In genomic region chr1:154773551-154773950, GRCh38 we compare ENCODE assay signal across 25 cellular contexts.
A peak's percentile ranks its signal among the peaks of the same experiment; 100 is the strongest.
DNase-seq lines count a peak whose midpoint lies in the region; ATAC-seq and TF ChIP-seq lines count a peak whose summit lies in the region.
"Had no signal": no experiment of that assay in that cellular context is flagged by ENCODE, and none has a peak within 500 bp of the region (broad histone marks: within the 10 kb centered on the region; RNA-seq: fewer than 3 reads in every experiment).

No MANE protein-coding gene starts in this region.

- no peaks in the 10 kb centered on the region for H4K20me1 ChIP-seq in BLaER1

- H3K36me3 Mint-ChIP-seq in brain (peaks cover 11% of the 10 kb centered on the region), WTC11 (no peaks in the 10 kb centered on the region)

- DNase-seq in NCI-H187 (lab: John Stamatoyannopoulos, UW) = peak; percentile 57 to 79
- DNase-seq in psoas muscle = no peak
- no peak for DNase-seq in WTC11 (ENCODE audit: low spot score)
- DNase-seq in NCI-H1694 (lab: John Stamatoyannopoulos, UW) = no peak
- DNase-seq in HPDE6-E6E7 (ENCODE audit: extremely low spot score) = no peak
- DNase-seq: activated CD4-positive, alpha-beta T cell treated with anti-CD3 and anti-CD28 coated beads, Interleukin-2, amount 10 ng/mL, durations not matched to agents 24 days and 14 days; activated naive CD8-positive, alpha-beta T cell treated with anti-CD3 and anti-CD28 coated beads, Interleukin-2, amount 50 U/mL, for 24 hours; activated T-cell treated with anti-CD3 and anti-CD28 coated beads, Interleukin-2, amount 50 U/mL, for 24 hours; effector CD4-positive, alpha-beta T cell; lower lobe of right lung; NCI-H1105; NCI-H2081 treated with DMSO at 0.1 percent for 48 hours; NCI-H526; right lobe of liver; SHP77; WERI-Rb-1 had no signal

- H3K27ac ChIP-seq in BLaER1 = no peak overlapping the region
- H3K27ac ChIP-seq in psoas muscle = no peak overlapping the region
- H3K27ac ChIP-seq: epithelial cell of prostate, lower lobe of right lung, right lobe of liver, tibial nerve, WERI-Rb-1 had no signal

- CTCF ChIA-PET in WTC11 (lab: Charles Lee) = interaction anchor here (0.7 to 1.9 kb wide), 5 partner anchors 12 to 106 kb away, joined by 3 to 6 read pairs (median 4); no protein-coding TSS in a partner anchor

- H3K27me3 ChIP-seq in BLaER1 = no peaks in the 10 kb centered on the region
- no peaks in the 10 kb centered on the region for H3K27me3 ChIP-seq in psoas muscle (ENCODE audit: insufficient read depth in 3 of 3, low read length in 2 of 3)
- H3K27me3 ChIP-seq: right lobe of liver had no signal

- peak overlapping the region; percentile 53 for H3K4me2 ChIP-seq in BLaER1

- intact Hi-C loops in psoas muscle (cut with DNase I) = no loop called here

- H3K9me3 ChIP-seq in BLaER1 (no peaks in the 10 kb centered on the region), psoas muscle (no peaks in the 10 kb centered on the region)
- H3K9me3 ChIP-seq: HAP-1, lower lobe of right lung, right lobe of liver had no signal

- no peak overlapping the region for H3K4me3 ChIP-seq in BLaER1
- H3K4me3 ChIP-seq in psoas muscle = no peak overlapping the region
- H3K4me3 ChIP-seq: HAP-1, lower lobe of right lung, right lobe of liver, tibial nerve had no signal

- H3K27ac Mint-ChIP-seq in brain = peak overlapping the region; percentile 50 to 93 (median 92)
- H3K27ac Mint-ChIP-seq in WTC11 = no peak overlapping the region
- H3K27ac Mint-ChIP-seq: activated CD4-positive, alpha-beta T cell treated with anti-CD3 and anti-CD28 coated beads, Interleukin-2, amount 10 ng/mL, durations not matched to agents 24 days and 14 days; activated naive CD8-positive, alpha-beta T cell treated with anti-CD3 and anti-CD28 coated beads, Interleukin-2, amount 50 U/mL, for 24 hours; activated T-cell treated with anti-CD3 and anti-CD28 coated beads, Interleukin-2, amount 50 U/mL, for 24 hours; B cell; nephron; stimulated activated naive CD8-positive, alpha-beta T cell treated with anti-CD3 and anti-CD28 coated beads, Interleukin-15, Interleukin-2, amounts not matched to agents 100 ng/mL and 50 ng/mL, for 24 hours had no signal

- 9 to 36% (median 19%) methylated on average over 2 of the region's 2 CpGs for WGBS in psoas muscle, 3 donors

- peaks cover 22% of the 10 kb centered on the region for H3K4me1 ChIP-seq in BLaER1
- no peaks in the 10 kb centered on the region for H3K4me1 ChIP-seq in psoas muscle
- H3K4me1 ChIP-seq: lower lobe of right lung, right lobe of liver, tibial nerve had no signal

- H3K36me3 ChIP-seq in BLaER1 (no peaks in the 10 kb centered on the region), psoas muscle (ENCODE audit: insufficient read depth in 1 of 2, low read depth in 1 of 2) (peaks cover 0 to 43% of the 10 kb centered on the region in 2 donors)
- H3K36me3 ChIP-seq: HAP-1, lower lobe of right lung, right lobe of liver, tibial nerve, WERI-Rb-1 had no signal

- no peak overlapping the region for H3K9ac ChIP-seq in BLaER1

- H3K4me3 Mint-ChIP-seq in brain (peak overlapping the region in 2 of 5 experiments; percentile 5 to 16), WTC11 (no peak overlapping the region)
- H3K4me3 Mint-ChIP-seq: activated CD4-positive, alpha-beta T cell treated with anti-CD3 and anti-CD28 coated beads, Interleukin-2, amount 10 ng/mL, durations not matched to agents 24 days and 14 days; activated naive CD8-positive, alpha-beta T cell treated with anti-CD3 and anti-CD28 coated beads, Interleukin-2, amount 50 U/mL, for 24 hours; activated T-cell treated with anti-CD3 and anti-CD28 coated beads, Interleukin-2, amount 50 U/mL, for 24 hours; B cell; nephron; stimulated activated naive CD8-positive, alpha-beta T cell treated with anti-CD3 and anti-CD28 coated beads, Interleukin-15, Interleukin-2, amounts not matched to agents 100 ng/mL and 50 ng/mL, for 24 hours had no signal

- TF ChIP-seq CTCF in brain (conservative IDR thresholded peaks at IDR 0.05) (no peak), psoas muscle (IDR thresholded peaks at IDR 0.05) (no peak), WTC11 (IDR thresholded peaks at IDR 0.05) (no peak)

- ATAC-seq in psoas muscle (peak; percentile 45 to 70 (median 59)), WTC11 (no peak), GM19397 (IDR thresholded peaks at IDR 0.05; ENCODE audit: unreplicated experiment) (no peak)
- ATAC-seq: activated naive CD8-positive, alpha-beta T cell treated with anti-CD3 and anti-CD28 coated beads, Interleukin-2, amount 50 U/mL, for 24 hours; lower lobe of right lung; right lobe of liver had no signal

- POLR2A ChIA-PET in WTC11 (lab: Charles Lee) = no interaction called here

- peaks cover 3% of the 10 kb centered on the region for H3K27me3 Mint-ChIP-seq in brain
- no peaks in the 10 kb centered on the region for H3K27me3 Mint-ChIP-seq in WTC11 (ENCODE audit: low read depth)
- H3K27me3 Mint-ChIP-seq: activated CD4-positive, alpha-beta T cell treated with anti-CD3 and anti-CD28 coated beads, Interleukin-2, amount 10 ng/mL, durations not matched to agents 24 days and 14 days; activated naive CD8-positive, alpha-beta T cell treated with anti-CD3 and anti-CD28 coated beads, Interleukin-2, amount 50 U/mL, for 24 hours; activated T-cell treated with anti-CD3 and anti-CD28 coated beads, Interleukin-2, amount 50 U/mL, for 24 hours; stimulated activated naive CD8-positive, alpha-beta T cell treated with anti-CD3 and anti-CD28 coated beads, Interleukin-15, Interleukin-2, amounts not matched to agents 100 ng/mL and 50 ng/mL, for 24 hours had no signal

- H3K9me3 Mint-ChIP-seq in brain = peaks cover 0 to 16% (median 0%) of the 10 kb centered on the region in 5 experiments
- H3K9me3 Mint-ChIP-seq in WTC11 = no peaks in the 10 kb centered on the region
- H3K9me3 Mint-ChIP-seq: activated CD4-positive, alpha-beta T cell treated with anti-CD3 and anti-CD28 coated beads, Interleukin-2, amount 10 ng/mL, durations not matched to agents 24 days and 14 days; activated naive CD8-positive, alpha-beta T cell treated with anti-CD3 and anti-CD28 coated beads, Interleukin-2, amount 50 U/mL, for 24 hours; activated T-cell treated with anti-CD3 and anti-CD28 coated beads, Interleukin-2, amount 50 U/mL, for 24 hours; nephron; stimulated activated naive CD8-positive, alpha-beta T cell treated with anti-CD3 and anti-CD28 coated beads, Interleukin-15, Interleukin-2, amounts not matched to agents 100 ng/mL and 50 ng/mL, for 24 hours had no signal

- H3K4me1 Mint-ChIP-seq in brain = peaks cover 69% of the 10 kb centered on the region
- peaks cover 25% of the 10 kb centered on the region for H3K4me1 Mint-ChIP-seq in WTC11

TF ChIP-seq in WTC11, 78 proteins besides CTCF, POLR2A, EP300 and RAD21:
- TF ChIP-seq ZNF263 (CRISPR knock-in tag; IDR thresholded peaks at IDR 0.05; ENCODE audit: low read depth) = no peak
- TF ChIP-seq, protein P1, sequence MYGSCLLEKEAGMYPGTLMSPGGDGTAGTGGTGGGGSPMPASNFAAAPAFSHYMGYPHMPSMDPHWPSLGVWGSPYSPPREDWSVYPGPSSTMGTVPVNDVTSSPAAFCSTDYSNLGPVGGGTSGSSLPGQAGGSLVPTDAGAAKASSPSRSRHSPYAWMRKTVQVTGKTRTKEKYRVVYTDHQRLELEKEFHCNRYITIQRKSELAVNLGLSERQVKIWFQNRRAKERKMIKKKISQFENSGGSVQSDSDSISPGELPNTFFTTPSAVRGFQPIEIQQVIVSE (CRISPR knock-in tag; IDR thresholded peaks at IDR 0.05; ENCODE audit: borderline replicate concordance) = no peak

Comparison
In these comparisons a context has a peak if more than half of its experiments do, and no peak if none do; other contexts are left out.
1. DNase-seq: peak in NCI-H187 (2 of 2); none in psoas muscle (0 of 2), WTC11 (single experiment), NCI-H1694 (single experiment) and HPDE6-E6E7 (single experiment).
2. ATAC-seq: peak in psoas muscle (4 of 4); none in WTC11 (single experiment) and GM19397 (single experiment).